1 cellular context compared by ENCODE assay signal in the genomic region with DNA sequence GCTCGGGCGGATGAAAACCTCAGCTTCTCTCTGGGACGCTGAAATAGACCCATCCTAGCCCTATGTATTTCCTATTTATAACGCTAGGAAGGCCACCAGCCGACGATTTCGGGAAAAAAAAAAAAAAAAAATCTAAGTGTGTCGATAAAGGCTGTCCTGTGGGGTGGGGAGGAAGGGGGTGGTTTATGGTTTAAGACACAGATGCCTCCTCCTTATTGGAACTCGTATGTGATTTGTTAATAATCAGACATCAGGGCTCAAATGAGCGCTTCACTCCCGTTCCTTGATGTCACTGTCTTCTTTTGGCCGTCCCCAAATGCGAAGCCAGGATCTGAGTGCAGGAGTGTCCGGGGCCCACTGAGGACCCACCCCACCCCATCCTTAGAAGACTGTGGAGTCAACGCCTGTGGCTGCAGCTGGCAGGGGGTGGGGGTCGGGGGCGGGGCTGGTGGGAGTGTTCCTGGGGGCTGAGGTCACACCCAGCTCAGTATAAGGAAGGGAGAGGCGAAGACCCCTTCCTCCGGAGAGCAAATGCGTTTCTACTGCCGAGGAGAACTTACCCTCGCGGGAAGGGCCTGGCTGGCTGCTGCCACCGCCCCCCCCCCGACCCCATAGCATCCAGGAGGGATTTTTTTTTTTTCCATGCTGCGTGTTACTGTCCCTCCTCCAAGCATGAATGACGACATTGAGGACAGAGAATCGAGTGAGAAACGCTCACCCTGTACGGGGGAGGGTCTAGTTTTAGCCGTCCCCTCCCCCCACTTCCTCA.
TF ChIP-seq lines count a peak whose summit lies in the region.

No MANE protein-coding gene starts in this region.

TF ChIP-seq in A549, 52 proteins besides CTCF, POLR2A, EP300 and RAD21:
- TF ChIP-seq MAFK (IDR thresholded peaks at IDR 0.05; ENCODE audit: partially characterized antibody): no peak
- no peak for TF ChIP-seq PHF8 (IDR thresholded peaks at IDR 0.05; ENCODE audit: borderline replicate concordance, low read depth)
- TF ChIP-seq MAZ (IDR thresholded peaks at IDR 0.05; ENCODE audit: borderline replicate concordance, low read depth, low read length): no peak
- TF ChIP-seq NR3C1 (IDR thresholded peaks at IDR 0.05): no peak
- TF ChIP-seq CBX2 (IDR thresholded peaks at IDR 0.05; ENCODE audit: borderline replicate concordance, low read depth): no peak
- TF ChIP-seq, protein P1, sequence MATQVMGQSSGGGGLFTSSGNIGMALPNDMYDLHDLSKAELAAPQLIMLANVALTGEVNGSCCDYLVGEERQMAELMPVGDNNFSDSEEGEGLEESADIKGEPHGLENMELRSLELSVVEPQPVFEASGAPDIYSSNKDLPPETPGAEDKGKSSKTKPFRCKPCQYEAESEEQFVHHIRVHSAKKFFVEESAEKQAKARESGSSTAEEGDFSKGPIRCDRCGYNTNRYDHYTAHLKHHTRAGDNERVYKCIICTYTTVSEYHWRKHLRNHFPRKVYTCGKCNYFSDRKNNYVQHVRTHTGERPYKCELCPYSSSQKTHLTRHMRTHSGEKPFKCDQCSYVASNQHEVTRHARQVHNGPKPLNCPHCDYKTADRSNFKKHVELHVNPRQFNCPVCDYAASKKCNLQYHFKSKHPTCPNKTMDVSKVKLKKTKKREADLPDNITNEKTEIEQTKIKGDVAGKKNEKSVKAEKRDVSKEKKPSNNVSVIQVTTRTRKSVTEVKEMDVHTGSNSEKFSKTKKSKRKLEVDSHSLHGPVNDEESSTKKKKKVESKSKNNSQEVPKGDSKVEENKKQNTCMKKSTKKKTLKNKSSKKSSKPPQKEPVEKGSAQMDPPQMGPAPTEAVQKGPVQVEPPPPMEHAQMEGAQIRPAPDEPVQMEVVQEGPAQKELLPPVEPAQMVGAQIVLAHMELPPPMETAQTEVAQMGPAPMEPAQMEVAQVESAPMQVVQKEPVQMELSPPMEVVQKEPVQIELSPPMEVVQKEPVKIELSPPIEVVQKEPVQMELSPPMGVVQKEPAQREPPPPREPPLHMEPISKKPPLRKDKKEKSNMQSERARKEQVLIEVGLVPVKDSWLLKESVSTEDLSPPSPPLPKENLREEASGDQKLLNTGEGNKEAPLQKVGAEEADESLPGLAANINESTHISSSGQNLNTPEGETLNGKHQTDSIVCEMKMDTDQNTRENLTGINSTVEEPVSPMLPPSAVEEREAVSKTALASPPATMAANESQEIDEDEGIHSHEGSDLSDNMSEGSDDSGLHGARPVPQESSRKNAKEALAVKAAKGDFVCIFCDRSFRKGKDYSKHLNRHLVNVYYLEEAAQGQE (IDR thresholded peaks at IDR 0.05): no peak
- no peak for TF ChIP-seq RFX5 (IDR thresholded peaks at IDR 0.05)
- TF ChIP-seq, protein P2, sequence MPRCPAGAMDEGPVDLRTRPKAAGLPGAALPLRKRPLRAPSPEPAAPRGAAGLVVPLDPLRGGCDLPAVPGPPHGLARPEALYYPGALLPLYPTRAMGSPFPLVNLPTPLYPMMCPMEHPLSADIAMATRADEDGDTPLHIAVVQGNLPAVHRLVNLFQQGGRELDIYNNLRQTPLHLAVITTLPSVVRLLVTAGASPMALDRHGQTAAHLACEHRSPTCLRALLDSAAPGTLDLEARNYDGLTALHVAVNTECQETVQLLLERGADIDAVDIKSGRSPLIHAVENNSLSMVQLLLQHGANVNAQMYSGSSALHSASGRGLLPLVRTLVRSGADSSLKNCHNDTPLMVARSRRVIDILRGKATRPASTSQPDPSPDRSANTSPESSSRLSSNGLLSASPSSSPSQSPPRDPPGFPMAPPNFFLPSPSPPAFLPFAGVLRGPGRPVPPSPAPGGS (IDR thresholded peaks at IDR 0.05): no peak
- TF ChIP-seq, protein P3, sequence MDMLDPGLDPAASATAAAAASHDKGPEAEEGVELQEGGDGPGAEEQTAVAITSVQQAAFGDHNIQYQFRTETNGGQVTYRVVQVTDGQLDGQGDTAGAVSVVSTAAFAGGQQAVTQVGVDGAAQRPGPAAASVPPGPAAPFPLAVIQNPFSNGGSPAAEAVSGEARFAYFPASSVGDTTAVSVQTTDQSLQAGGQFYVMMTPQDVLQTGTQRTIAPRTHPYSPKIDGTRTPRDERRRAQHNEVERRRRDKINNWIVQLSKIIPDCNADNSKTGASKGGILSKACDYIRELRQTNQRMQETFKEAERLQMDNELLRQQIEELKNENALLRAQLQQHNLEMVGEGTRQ (IDR thresholded peaks at IDR 0.05): no peak
- TF ChIP-seq, protein P4, sequence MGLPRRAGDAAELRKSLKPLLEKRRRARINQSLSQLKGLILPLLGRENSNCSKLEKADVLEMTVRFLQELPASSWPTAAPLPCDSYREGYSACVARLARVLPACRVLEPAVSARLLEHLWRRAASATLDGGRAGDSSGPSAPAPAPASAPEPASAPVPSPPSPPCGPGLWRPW (IDR thresholded peaks at IDR 0.05): no peak
- no peak for TF ChIP-seq RNF2 (IDR thresholded peaks at IDR 0.05; ENCODE audit: borderline replicate concordance, low read depth)
- TF ChIP-seq SMC3 (IDR thresholded peaks at IDR 0.05): no peak
- TF ChIP-seq FOSL2 (IDR thresholded peaks at IDR 0.05): no peak
- no peak for TF ChIP-seq FOSL2 (CRISPR knock-in tag; IDR thresholded peaks at IDR 0.05)
